In the genomic region with DNA sequence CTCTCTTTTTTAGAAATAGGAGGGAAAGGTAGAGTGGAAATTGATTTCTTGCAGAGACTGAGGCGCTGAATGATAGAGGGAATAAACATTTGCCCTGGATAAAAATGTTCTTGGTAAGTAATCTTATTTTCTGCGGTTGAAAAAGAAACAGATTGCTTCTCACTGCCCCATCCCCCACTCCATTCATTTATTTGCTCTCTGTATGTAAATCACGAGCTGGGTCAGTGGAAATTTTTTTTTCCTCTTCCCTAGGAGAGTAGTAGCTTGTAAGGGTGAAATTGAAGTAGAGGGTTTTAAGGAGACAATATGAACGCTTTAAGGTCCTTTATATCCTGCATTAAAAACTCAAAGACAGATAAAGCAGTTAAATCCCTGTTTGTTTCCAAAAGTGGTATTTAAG, we compare ENCODE assay signal across 8 cellular contexts. TPM values are rescaled to one million over a fixed set of nuclear protein-coding genes. Genes with fewer than 3 reads are reported as not detected.
DNase-seq lines count a peak whose midpoint lies in the region; ATAC-seq, FAIRE-seq and TF ChIP-seq lines count a peak whose summit lies in the region.

No MANE protein-coding gene starts in this region.

- intact Hi-C loops in Calu3 (cut with micrococcal nuclease; ENCODE audit: unreplicated experiment): no loop called here

- no peak for TF ChIP-seq CTCF in Calu3 (IDR thresholded peaks at IDR 0.05; ENCODE audit: unreplicated experiment)
- TF ChIP-seq CTCF in endothelial cell (IDR thresholded peaks at IDR 0.05; ENCODE audit: unreplicated experiment): no peak
- no peak for TF ChIP-seq CTCF in osteocyte (IDR thresholded peaks at IDR 0.05)

- H3K27ac Mint-ChIP-seq in Calu3 (ENCODE audit: unreplicated experiment) (peak overlapping the region; percentile 82), endothelial cell (ENCODE audit: unreplicated experiment) (no peak overlapping the region), osteocyte (ENCODE audit: unreplicated experiment) (no peak overlapping the region)

- ATAC-seq in GM19397 (IDR thresholded peaks at IDR 0.05; ENCODE audit: unreplicated experiment): no peak

- H3K9me3 Mint-ChIP-seq in Calu3 (ENCODE audit: low read depth, unreplicated experiment): no peaks in the 10 kb centered on the region
- no peaks in the 10 kb centered on the region for H3K9me3 Mint-ChIP-seq in endothelial cell (ENCODE audit: unreplicated experiment)
- H3K9me3 Mint-ChIP-seq in osteocyte (ENCODE audit: unreplicated experiment): no peaks in the 10 kb centered on the region

- no TSS peak for BruUV-seq in Calu3 (replicated peaks; lab: Mats Ljungman, UMichigan)

- H3K4me1 Mint-ChIP-seq in Calu3 (ENCODE audit: low read depth, unreplicated experiment) (peaks cover 11% of the 10 kb centered on the region), endothelial cell (ENCODE audit: unreplicated experiment) (peaks cover 17% of the 10 kb centered on the region), osteocyte (ENCODE audit: unreplicated experiment) (peaks cover 35% of the 10 kb centered on the region)

- H3K27me3 Mint-ChIP-seq in Calu3 (ENCODE audit: unreplicated experiment) (no peaks in the 10 kb centered on the region), endothelial cell (ENCODE audit: unreplicated experiment) (peaks cover 3% of the 10 kb centered on the region), osteocyte (ENCODE audit: unreplicated experiment) (peaks cover 28% of the 10 kb centered on the region)

- CTCF ChIA-PET in Calu3 (lab: Charles Lee): no interaction called here

- FAIRE-seq in HTR-8/SVneo (lab: Jason Lieb, UNC): no peak

- DNase-seq in Calu3: no peak
- DNase-seq in NCI-H446 treated with DMSO at 0.1 percent for 48 hours (lab: John Stamatoyannopoulos, UW): peak; percentile 72
- no peak for DNase-seq in endothelial cell (ENCODE audit: low spot score)
- DNase-seq in osteocyte (ENCODE audit: extremely low spot score, unreplicated experiment): no peak
- DNase-seq in activated CD4-positive, CD25-positive, alpha-beta regulatory T cell treated with anti-CD3 and anti-CD28 coated beads, Interleukin-2, amount 50 U/mL, for 72 hours: no peak
- DNase-seq in HTR-8/SVneo (ENCODE audit: insufficient read length, low spot score): no peak
- no peak for DNase-seq in HCEC 1CT

- peaks cover 15% of the 10 kb centered on the region for H3K36me3 Mint-ChIP-seq in Calu3 (ENCODE audit: insufficient read depth, unreplicated experiment)
- no peaks in the 10 kb centered on the region for H3K36me3 Mint-ChIP-seq in endothelial cell (ENCODE audit: low read depth, unreplicated experiment)
- no peaks in the 10 kb centered on the region for H3K36me3 Mint-ChIP-seq in osteocyte (ENCODE audit: unreplicated experiment)

- H3K4me3 Mint-ChIP-seq in Calu3 (ENCODE audit: low read depth, unreplicated experiment) (peak overlapping the region; percentile 79), endothelial cell (ENCODE audit: unreplicated experiment) (peak overlapping the region; percentile 97), osteocyte (ENCODE audit: unreplicated experiment) (peak overlapping the region; percentile 88)

RNA-seq across cellular contexts. Expression of a gene that starts 1.4 kb away (rescaled TPM):
- total RNA-seq in Calu3 (2022) (not detected in 2 replicates), endothelial cell (ENCODE audit: unreplicated experiment) (2.2 TPM), osteocyte (0.38 and 0.78 TPM in 2 replicates)
